In genomic region chr7:44307301-44307900, GRCh38 we compare ENCODE assay signal across 8 cellular contexts. TPM values are rescaled to one million over a fixed set of nuclear protein-coding genes. Genes with fewer than 3 reads are reported as not detected.
DNase-seq lines count a peak whose midpoint lies in the region; ATAC-seq and TF ChIP-seq lines count a peak whose summit lies in the region.

No MANE protein-coding gene starts in this region.

- peaks cover 15% of the 10 kb centered on the region for H3K9me3 Mint-ChIP-seq in nephron progenitor cell

- no peak overlapping the region for H3K4me2 ChIP-seq in OCI-LY7 (ENCODE audit: low read length)

- peaks cover 24% of the 10 kb centered on the region for H3K27me3 ChIP-seq in H7 (ENCODE audit: control insufficient read depth, insufficient read depth, low read length)
- peaks cover 25% of the 10 kb centered on the region for H3K27me3 ChIP-seq in lower lobe of right lung (ENCODE audit: low read depth)

- H3K9me3 ChIP-seq in OCI-LY7 (ENCODE audit: low read length) (no peaks in the 10 kb centered on the region), lower lobe of right lung (no peaks in the 10 kb centered on the region)

- no peaks in the 10 kb centered on the region for H3K36me3 Mint-ChIP-seq in nephron progenitor cell (ENCODE audit: low read depth)

- no peaks in the 10 kb centered on the region for H3K4me1 Mint-ChIP-seq in nephron progenitor cell

- H3K36me3 ChIP-seq in H7 (replicated peaks; ENCODE audit: control insufficient read depth, insufficient read depth, low read length) (no peaks in the 10 kb centered on the region), OCI-LY7 (ENCODE audit: insufficient read depth, low read length) (no peaks in the 10 kb centered on the region), lower lobe of right lung (no peaks in the 10 kb centered on the region)

- H3K9me2 ChIP-seq in OCI-LY7 (ENCODE audit: insufficient read depth, low read length) = no peaks in the 10 kb centered on the region; the same call in 1 of the 2 replicates

- TF ChIP-seq CTCF in OCI-LY7 (conservative IDR thresholded peaks at IDR 0.05; ENCODE audit: low read length) (peak; percentile 29; the same call in 1 of the 2 replicates), coronary artery (IDR thresholded peaks at IDR 0.05) (no peak), nephron progenitor cell (IDR thresholded peaks at IDR 0.05) (no peak), lower lobe of right lung (IDR thresholded peaks at IDR 0.05) (no peak)

- POLR2A ChIA-PET in OCI-LY7 (lab: Charles Lee) = no interaction called here

- intact Hi-C loops in OCI-LY7 (cut with micrococcal nuclease; ENCODE audit: unreplicated experiment) = no loop called here
- intact Hi-C loops in lower lobe of right lung (cut with DNase I) = no loop called here

- H3K4me3 ChIP-seq in H7 (ENCODE audit: insufficient read depth, low read depth, low read length) (no peak overlapping the region), OCI-LY7 (ENCODE audit: low read depth, low read length, poor library complexity, severe bottlenecking) (no peak overlapping the region), coronary artery (no peak overlapping the region), lower lobe of right lung (no peak overlapping the region)

- H3K79me2 ChIP-seq in OCI-LY7 (ENCODE audit: insufficient read depth, low read depth, low read length) = no peaks in the 10 kb centered on the region

- H3K27ac ChIP-seq in OCI-LY7 (ENCODE audit: low read depth, low read length, poor library complexity, severe bottlenecking) (no peak overlapping the region), coronary artery (no peak overlapping the region), lower lobe of right lung (no peak overlapping the region)

- H3K4me1 ChIP-seq in OCI-LY7 (ENCODE audit: insufficient read depth, low read length, poor library complexity, severe bottlenecking) (no peaks in the 10 kb centered on the region), lower lobe of right lung (peaks cover 12% of the 10 kb centered on the region)

- DNase-seq in D341Med (ENCODE audit: low spot score) (peak; percentile 84), H7 (peak; percentile 76), OCI-LY7 (ENCODE audit: low spot score) (peak; percentile 11), coronary artery (ENCODE audit: low spot score) (peak; percentile 50), nephron progenitor cell (peak; percentile 48), epidermal melanocyte (ENCODE audit: insufficient read length, low spot score) (no peak), lower lobe of right lung (no peak)

- BruUV-seq in OCI-LY7 (replicated peaks; lab: Mats Ljungman, UMichigan) = no TSS peak

- no peak overlapping the region for H3K4me3 Mint-ChIP-seq in nephron progenitor cell

- H3K27me3 Mint-ChIP-seq in nephron progenitor cell (ENCODE audit: low read depth, poor library complexity) = peaks cover 33% of the 10 kb centered on the region

- H3K27ac Mint-ChIP-seq in nephron progenitor cell = no peak overlapping the region

- H4K20me1 ChIP-seq in OCI-LY7 (ENCODE audit: insufficient read depth, low read length) = no peaks in the 10 kb centered on the region

- ATAC-seq in HG02588 (IDR thresholded peaks at IDR 0.05; ENCODE audit: unreplicated experiment) = no peak
- ATAC-seq in lower lobe of right lung = no peak

- no peak overlapping the region for H2AFZ ChIP-seq in OCI-LY7 (ENCODE audit: low read length)

- CTCF ChIA-PET in OCI-LY7 (lab: Charles Lee; ENCODE audit: unreplicated experiment) = no interaction called here

RNA-seq across cellular contexts. Expression of gene CAMK2B, which starts 18.0 kb away (rescaled TPM):
- 0.31 TPM in 1 of 2 replicates, not detected in the other for total RNA-seq in H7 (2014; rRNA removed; shearing (Covaris generic))
- total RNA-seq in OCI-LY7 (2014; rRNA removed; shearing (Covaris generic)) = 0.66 and 0.98 TPM in 2 replicates
- total RNA-seq in OCI-LY7 (2022) (0.92 and 1.1 TPM in 2 replicates), lower lobe of right lung (0.30 TPM)

Comparison
In these comparisons a context has a peak if more than half of its experiments do, and no peak if none do; other contexts are left out.
1. DNase-seq: peak in D341Med (single experiment), H7 (single experiment), OCI-LY7 (single experiment), coronary artery (single experiment) and nephron progenitor cell (single experiment); none in epidermal melanocyte (single experiment) and lower lobe of right lung (single experiment).